ENCODE assay signal across 1 cellular context in the genomic region with DNA sequence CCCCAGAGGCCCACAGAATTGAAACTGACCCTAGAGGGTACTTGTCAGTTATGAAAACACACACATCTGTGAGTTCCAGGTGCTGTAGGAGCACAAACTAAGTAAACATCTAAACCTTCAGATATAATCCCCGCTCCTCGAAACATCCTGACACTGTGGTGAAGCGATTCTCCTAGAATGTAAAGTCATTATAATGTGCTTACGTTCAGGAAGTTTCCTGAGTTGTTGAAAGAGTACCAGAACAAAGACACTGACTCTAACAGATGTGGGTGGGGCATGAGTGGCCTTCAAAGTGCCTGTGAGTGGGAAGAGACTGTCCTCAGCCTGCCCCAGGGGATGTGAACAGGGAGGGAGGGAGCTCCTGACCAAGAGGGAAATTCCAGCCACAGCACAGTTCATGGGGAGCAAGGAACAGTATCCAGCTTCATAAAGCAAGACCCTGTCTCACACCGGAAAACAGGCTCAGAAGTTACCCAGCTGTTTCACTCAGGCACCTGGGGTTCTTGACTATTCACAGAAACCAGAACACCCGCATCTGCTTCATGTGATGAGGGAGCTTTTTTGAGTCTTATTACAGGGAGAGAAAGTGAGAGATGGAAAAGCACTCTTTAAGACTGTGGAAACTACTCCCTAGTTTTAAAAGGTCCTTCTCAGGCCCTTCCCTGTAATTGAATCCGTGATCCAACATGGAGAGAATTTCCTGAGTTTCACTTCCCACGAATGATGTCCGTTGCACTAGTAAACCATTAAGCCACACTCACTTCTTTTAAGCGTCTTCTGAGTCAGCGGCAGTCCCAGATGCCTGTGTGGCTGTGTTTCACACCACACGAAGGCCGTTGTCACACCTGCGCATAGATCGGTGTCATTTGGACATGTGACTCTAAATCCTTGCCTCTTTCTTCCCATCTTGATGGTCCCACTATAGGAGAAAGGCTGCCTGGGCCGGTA.
TF ChIP-seq lines count a peak whose summit lies in the region.

No MANE protein-coding gene starts in this region.

TF ChIP-seq in GM12878, 131 proteins besides CTCF, POLR2A, EP300 and RAD21 (continued from another document and continues in another):
- TF ChIP-seq IRF5 (IDR thresholded peaks at IDR 0.05; ENCODE audit: borderline replicate concordance) = no peak
- TF ChIP-seq SPI1 (IDR thresholded peaks at IDR 0.05; ENCODE audit: borderline replicate concordance, insufficient read depth, low read depth, low read length) = peak; percentile 81; the same call in 1 of the 2 replicates
- TF ChIP-seq RFX5 (IDR thresholded peaks at IDR 0.05; ENCODE audit: low read depth, low read length) = no peak
- peak; percentile 30; the same call in 1 of the 2 replicates for TF ChIP-seq CHD2 (IDR thresholded peaks at IDR 0.05; ENCODE audit: borderline replicate concordance, low read depth, low read length)
- peak; percentile 14; the same call in 1 of the 2 replicates for TF ChIP-seq YY1 (IDR thresholded peaks at IDR 0.05; ENCODE audit: low read depth, low read length)
- no peak; the same call in 1 of the 2 replicates for TF ChIP-seq CHD1 (IDR thresholded peaks at IDR 0.05; ENCODE audit: low read depth, low read length)
- no peak for TF ChIP-seq YBX1 (IDR thresholded peaks at IDR 0.05)
- no peak for TF ChIP-seq ZNF384 (IDR thresholded peaks at IDR 0.05; ENCODE audit: borderline replicate concordance, low read depth, low read length)
- TF ChIP-seq MYC (IDR thresholded peaks at IDR 0.05; ENCODE audit: insufficient read depth, insufficient read length, insufficient replicate concordance, low read length, severe bottlenecking) = no peak
- peak; percentile 76 for TF ChIP-seq JUNB (IDR thresholded peaks at IDR 0.05)
- TF ChIP-seq ELK1 (IDR thresholded peaks at IDR 0.05; ENCODE audit: low read depth, low read length) = no peak
- no peak for TF ChIP-seq CBX3 (IDR thresholded peaks at IDR 0.05; ENCODE audit: borderline replicate concordance, low read depth)
- TF ChIP-seq ZNF622 (IDR thresholded peaks at IDR 0.05) = no peak
- peak; percentile 91 for TF ChIP-seq BCL11A (IDR thresholded peaks at IDR 0.05; ENCODE audit: low read depth, low read length)
- TF ChIP-seq TBL1XR1 (IDR thresholded peaks at IDR 0.05; ENCODE audit: low read depth, low read length) = peak; percentile 37; the same call in 1 of the 2 replicates
- TF ChIP-seq USF1 (IDR thresholded peaks at IDR 0.05; ENCODE audit: borderline replicate concordance, extremely low read length, insufficient read depth, low read depth, low read length) = peak; percentile 51
- TF ChIP-seq MEF2A (IDR thresholded peaks at IDR 0.05; ENCODE audit: insufficient read depth, low read depth, low read length) = 0 out of 2 replicates have a peak, but pooled peaks have one; percentile 8
- peak; percentile 69 for TF ChIP-seq BCL3 (IDR thresholded peaks at IDR 0.05; ENCODE audit: borderline replicate concordance, insufficient read depth, low read depth, low read length, poor library complexity, severe bottlenecking)
- TF ChIP-seq BHLHE40 (IDR thresholded peaks at IDR 0.05; ENCODE audit: borderline replicate concordance in 1 of 2, low read depth in 2 of 2, low read length in 1 of 2) = peak; percentile 17 to 62; a peak in 2 of 4 replicates
- peak; percentile 41 for TF ChIP-seq PML (IDR thresholded peaks at IDR 0.05; ENCODE audit: low read length)
- TF ChIP-seq, protein P1, sequence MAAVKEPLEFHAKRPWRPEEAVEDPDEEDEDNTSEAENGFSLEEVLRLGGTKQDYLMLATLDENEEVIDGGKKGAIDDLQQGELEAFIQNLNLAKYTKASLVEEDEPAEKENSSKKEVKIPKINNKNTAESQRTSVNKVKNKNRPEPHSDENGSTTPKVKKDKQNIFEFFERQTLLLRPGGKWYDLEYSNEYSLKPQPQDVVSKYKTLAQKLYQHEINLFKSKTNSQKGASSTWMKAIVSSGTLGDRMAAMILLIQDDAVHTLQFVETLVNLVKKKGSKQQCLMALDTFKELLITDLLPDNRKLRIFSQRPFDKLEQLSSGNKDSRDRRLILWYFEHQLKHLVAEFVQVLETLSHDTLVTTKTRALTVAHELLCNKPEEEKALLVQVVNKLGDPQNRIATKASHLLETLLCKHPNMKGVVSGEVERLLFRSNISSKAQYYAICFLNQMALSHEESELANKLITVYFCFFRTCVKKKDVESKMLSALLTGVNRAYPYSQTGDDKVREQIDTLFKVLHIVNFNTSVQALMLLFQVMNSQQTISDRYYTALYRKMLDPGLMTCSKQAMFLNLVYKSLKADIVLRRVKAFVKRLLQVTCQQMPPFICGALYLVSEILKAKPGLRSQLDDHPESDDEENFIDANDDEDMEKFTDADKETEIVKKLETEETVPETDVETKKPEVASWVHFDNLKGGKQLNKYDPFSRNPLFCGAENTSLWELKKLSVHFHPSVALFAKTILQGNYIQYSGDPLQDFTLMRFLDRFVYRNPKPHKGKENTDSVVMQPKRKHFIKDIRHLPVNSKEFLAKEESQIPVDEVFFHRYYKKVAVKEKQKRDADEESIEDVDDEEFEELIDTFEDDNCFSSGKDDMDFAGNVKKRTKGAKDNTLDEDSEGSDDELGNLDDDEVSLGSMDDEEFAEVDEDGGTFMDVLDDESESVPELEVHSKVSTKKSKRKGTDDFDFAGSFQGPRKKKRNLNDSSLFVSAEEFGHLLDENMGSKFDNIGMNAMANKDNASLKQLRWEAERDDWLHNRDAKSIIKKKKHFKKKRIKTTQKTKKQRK (IDR thresholded peaks at IDR 0.05; ENCODE audit: low read depth, low read length) = no peak
- TF ChIP-seq, protein P2, sequence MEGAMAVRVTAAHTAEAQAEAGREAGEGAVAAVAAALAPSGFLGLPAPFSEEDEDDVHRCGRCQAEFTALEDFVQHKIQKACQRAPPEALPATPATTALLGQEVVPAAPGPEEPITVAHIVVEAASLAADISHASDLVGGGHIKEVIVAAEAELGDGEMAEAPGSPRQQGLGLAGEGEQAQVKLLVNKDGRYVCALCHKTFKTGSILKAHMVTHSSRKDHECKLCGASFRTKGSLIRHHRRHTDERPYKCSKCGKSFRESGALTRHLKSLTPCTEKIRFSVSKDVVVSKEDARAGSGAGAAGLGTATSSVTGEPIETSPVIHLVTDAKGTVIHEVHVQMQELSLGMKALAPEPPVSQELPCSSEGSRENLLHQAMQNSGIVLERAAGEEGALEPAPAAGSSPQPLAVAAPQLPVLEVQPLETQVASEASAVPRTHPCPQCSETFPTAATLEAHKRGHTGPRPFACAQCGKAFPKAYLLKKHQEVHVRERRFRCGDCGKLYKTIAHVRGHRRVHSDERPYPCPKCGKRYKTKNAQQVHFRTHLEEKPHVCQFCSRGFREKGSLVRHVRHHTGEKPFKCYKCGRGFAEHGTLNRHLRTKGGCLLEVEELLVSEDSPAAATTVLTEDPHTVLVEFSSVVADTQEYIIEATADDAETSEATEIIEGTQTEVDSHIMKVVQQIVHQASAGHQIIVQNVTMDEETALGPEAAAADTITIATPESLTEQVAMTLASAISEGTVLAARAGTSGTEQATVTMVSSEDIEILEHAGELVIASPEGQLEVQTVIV (IDR thresholded peaks at IDR 0.05; ENCODE audit: borderline replicate concordance, partially characterized antibody) = no peak
- TF ChIP-seq ZNF274 (IDR thresholded peaks at IDR 0.05; ENCODE audit: insufficient read depth, insufficient read length) = no peak
- TF ChIP-seq, protein P3, sequence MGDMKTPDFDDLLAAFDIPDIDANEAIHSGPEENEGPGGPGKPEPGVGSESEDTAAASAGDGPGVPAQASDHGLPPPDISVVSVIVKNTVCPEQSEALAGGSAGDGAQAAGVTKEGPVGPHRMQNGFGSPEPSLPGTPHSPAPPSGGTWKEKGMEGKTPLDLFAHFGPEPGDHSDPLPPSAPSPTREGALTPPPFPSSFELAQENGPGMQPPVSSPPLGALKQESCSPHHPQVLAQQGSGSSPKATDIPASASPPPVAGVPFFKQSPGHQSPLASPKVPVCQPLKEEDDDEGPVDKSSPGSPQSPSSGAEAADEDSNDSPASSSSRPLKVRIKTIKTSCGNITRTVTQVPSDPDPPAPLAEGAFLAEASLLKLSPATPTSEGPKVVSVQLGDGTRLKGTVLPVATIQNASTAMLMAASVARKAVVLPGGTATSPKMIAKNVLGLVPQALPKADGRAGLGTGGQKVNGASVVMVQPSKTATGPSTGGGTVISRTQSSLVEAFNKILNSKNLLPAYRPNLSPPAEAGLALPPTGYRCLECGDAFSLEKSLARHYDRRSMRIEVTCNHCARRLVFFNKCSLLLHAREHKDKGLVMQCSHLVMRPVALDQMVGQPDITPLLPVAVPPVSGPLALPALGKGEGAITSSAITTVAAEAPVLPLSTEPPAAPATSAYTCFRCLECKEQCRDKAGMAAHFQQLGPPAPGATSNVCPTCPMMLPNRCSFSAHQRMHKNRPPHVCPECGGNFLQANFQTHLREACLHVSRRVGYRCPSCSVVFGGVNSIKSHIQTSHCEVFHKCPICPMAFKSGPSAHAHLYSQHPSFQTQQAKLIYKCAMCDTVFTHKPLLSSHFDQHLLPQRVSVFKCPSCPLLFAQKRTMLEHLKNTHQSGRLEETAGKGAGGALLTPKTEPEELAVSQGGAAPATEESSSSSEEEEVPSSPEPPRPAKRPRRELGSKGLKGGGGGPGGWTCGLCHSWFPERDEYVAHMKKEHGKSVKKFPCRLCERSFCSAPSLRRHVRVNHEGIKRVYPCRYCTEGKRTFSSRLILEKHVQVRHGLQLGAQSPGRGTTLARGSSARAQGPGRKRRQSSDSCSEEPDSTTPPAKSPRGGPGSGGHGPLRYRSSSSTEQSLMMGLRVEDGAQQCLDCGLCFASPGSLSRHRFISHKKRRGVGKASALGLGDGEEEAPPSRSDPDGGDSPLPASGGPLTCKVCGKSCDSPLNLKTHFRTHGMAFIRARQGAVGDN (IDR thresholded peaks at IDR 0.05) = peak; percentile 99
- TF ChIP-seq EZH2 (IDR thresholded peaks at IDR 0.05; ENCODE audit: borderline replicate concordance, control insufficient read depth, low read depth, low read length) = no peak
- peak; percentile 30; the same call in 1 of the 2 replicates for TF ChIP-seq NRF1 (conservative IDR thresholded peaks at IDR 0.05; ENCODE audit: low read depth, low read length)
- peak in 1 of 2 experiments; percentile 75; a peak in 2 of 4 replicates for TF ChIP-seq ETV6 (conservative IDR thresholded peaks at IDR 0.05 in 1 of 2, IDR thresholded peaks at IDR 0.05 in 1 of 2; ENCODE audit: borderline replicate concordance in 1 of 2, low read depth in 1 of 2)
- peak; percentile 3; the same call in 1 of the 2 replicates for TF ChIP-seq ZNF24 (IDR thresholded peaks at IDR 0.05)
- TF ChIP-seq ZNF207 (IDR thresholded peaks at IDR 0.05; ENCODE audit: borderline replicate concordance) = no peak; the same call in 1 of the 2 replicates
- peak; percentile 82 for TF ChIP-seq RAD51 (IDR thresholded peaks at IDR 0.05)
- peak; percentile 58; the same call in 1 of the 2 replicates for TF ChIP-seq ASH2L (IDR thresholded peaks at IDR 0.05; ENCODE audit: borderline replicate concordance, low read depth)
- TF ChIP-seq, protein P4, sequence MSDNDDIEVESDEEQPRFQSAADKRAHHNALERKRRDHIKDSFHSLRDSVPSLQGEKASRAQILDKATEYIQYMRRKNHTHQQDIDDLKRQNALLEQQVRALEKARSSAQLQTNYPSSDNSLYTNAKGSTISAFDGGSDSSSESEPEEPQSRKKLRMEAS (IDR thresholded peaks at IDR 0.05; ENCODE audit: low read depth, low read length) = peak; percentile 89
- TF ChIP-seq TAF1 (IDR thresholded peaks at IDR 0.05; ENCODE audit: borderline replicate concordance, low read depth, low read length) = peak; percentile 44; the same call in 1 of the 2 replicates
- TF ChIP-seq TCF3 (IDR thresholded peaks at IDR 0.05; ENCODE audit: borderline replicate concordance, insufficient read depth, low read depth, low read length) = peak; percentile 85
